ENCODE assay signal across 1 cellular context in genomic region chr6:142301421-142302391, GRCh38.
TF ChIP-seq lines count a peak whose summit lies in the region.

Gene ADGRG6, plus strand, starts transcription at chr6:142302007. Its CDS starts 323 bp downstream, at chr6:142302330.

TF ChIP-seq in HCT116, 20 proteins besides CTCF, POLR2A, EP300 and RAD21 (continued from another document):
- peak; percentile 75 for TF ChIP-seq MAX (IDR thresholded peaks at IDR 0.05)
